In genomic region chr1:219573158-219573557, GRCh38 we compare ENCODE assay signal across 7 cellular contexts. TPM values are rescaled to one million over a fixed set of nuclear protein-coding genes. Genes with fewer than 3 reads are reported as not detected.
"Had no signal": no experiment of that assay in that cellular context is flagged by ENCODE, and none has a peak within 500 bp of the region (broad histone marks: within the 10 kb centered on the region; RNA-seq: fewer than 3 reads in every experiment).

No MANE protein-coding gene starts in this region.

- H3K27ac ChIP-seq: HL-60 had no signal

- ATAC-seq: HepG2, K562 had no signal

- DNase-seq: IMR-90, KBM-7, KG1 had no signal

- H3K4me3 ChIP-seq: K562 had no signal

RNA-seq across cellular contexts. Expression of gene ZC3H11B, which starts 39.7 kb away (rescaled TPM):
- polyA plus RNA-seq: IgD-negative memory B cell had no signal
